Comparison of ENCODE assay signal across 19 cellular contexts in genomic region chr17:66764559-66764958, GRCh38.
DNase-seq lines count a peak whose midpoint lies in the region; ATAC-seq and TF ChIP-seq lines count a peak whose summit lies in the region.
"Had no signal": no experiment of that assay in that cellular context is flagged by ENCODE, and none has a peak within 500 bp of the region (broad histone marks: within the 10 kb centered on the region; RNA-seq: fewer than 3 reads in every experiment).

No MANE protein-coding gene starts in this region.

- H3K4me3 ChIP-seq in HUES64 (ENCODE audit: low read length) (no peak overlapping the region), body of pancreas (no peak overlapping the region)
- H3K4me3 ChIP-seq: colonic mucosa, SJCRH30, tibial nerve had no signal

- H3K9me3 ChIP-seq in HUES64 (ENCODE audit: insufficient read depth, low read depth, low read length) (no peaks in the 10 kb centered on the region), body of pancreas (no peaks in the 10 kb centered on the region)
- H3K9me3 ChIP-seq: colonic mucosa, SJCRH30, tibial nerve had no signal

- peak; percentile 70 for DNase-seq in COR-L47 (lab: John Stamatoyannopoulos, UW)
- DNase-seq in NCI-H2171 treated with DMSO at 0.1 percent for 48 hours (lab: John Stamatoyannopoulos, UW) = peak; percentile 38
- DNase-seq in body of pancreas = peak; percentile 22 to 80 (median 32)
- no peak for DNase-seq in NCI-H1930 (lab: John Stamatoyannopoulos, UW)
- no peak for DNase-seq in activated naive CD4-positive, alpha-beta T cell treated with anti-CD3 and anti-CD28 coated beads for 36 hours
- DNase-seq: activated CD4-positive, alpha-beta T cell treated with anti-CD3 and anti-CD28 coated beads for 1 hour; activated gamma-delta T cell treated with Interleukin-2 at 50 U/mL for 16 hours; Calu3; colonic mucosa; H7; midbrain; NCI-H187; stimulated activated CD4-positive, alpha-beta T cell treated with anti-CD3 and anti-CD28 coated beads, Interleukin-15, amount 100 ng/mL, for 24 hours; stimulated activated naive CD4-positive, alpha-beta T cell had no signal

- H3K9ac ChIP-seq in HUES64 (ENCODE audit: low read depth, low read length) = no peak overlapping the region

- H3K27ac Mint-ChIP-seq in activated naive CD4-positive, alpha-beta T cell treated with anti-CD3 and anti-CD28 coated beads for 36 hours = no peak overlapping the region

- H3K27me3 ChIP-seq in HUES64 (ENCODE audit: insufficient read depth, low read length) (no peaks in the 10 kb centered on the region), body of pancreas (no peaks in the 10 kb centered on the region)
- H3K27me3 ChIP-seq: colonic mucosa, SJCRH30, tibial nerve had no signal

- H3K9me3 Mint-ChIP-seq in activated naive CD4-positive, alpha-beta T cell treated with anti-CD3 and anti-CD28 coated beads for 36 hours = no peaks in the 10 kb centered on the region

- H3K36me3 ChIP-seq in HUES64 (ENCODE audit: insufficient read depth, low read length) = no peaks in the 10 kb centered on the region
- no peaks in the 10 kb centered on the region for H3K36me3 ChIP-seq in body of pancreas (replicated peaks in 1 of 2; ENCODE audit: insufficient read depth in 1 of 2, low read depth in 2 of 2)
- H3K36me3 ChIP-seq: colonic mucosa, SJCRH30 had no signal

- ATAC-seq in body of pancreas (no peak), GM18861 (IDR thresholded peaks at IDR 0.05; ENCODE audit: unreplicated experiment) (no peak), GM21529 (IDR thresholded peaks at IDR 0.05; ENCODE audit: unreplicated experiment) (no peak)

- no peaks in the 10 kb centered on the region for H3K27me3 Mint-ChIP-seq in activated naive CD4-positive, alpha-beta T cell treated with anti-CD3 and anti-CD28 coated beads for 36 hours (ENCODE audit: low read depth)

- intact Hi-C loops in body of pancreas (cut with DNase I) = no loop called here
- intact Hi-C loops in activated naive CD4-positive, alpha-beta T cell treated with anti-CD3 and anti-CD28 coated beads for 36 hours (cut with micrococcal nuclease) = no loop called here

- H3K4me1 Mint-ChIP-seq in activated naive CD4-positive, alpha-beta T cell treated with anti-CD3 and anti-CD28 coated beads for 36 hours (ENCODE audit: low read depth) = peaks cover 4% of the 10 kb centered on the region

- 67% methylated on average over 2 of the region's 2 CpGs for WGBS in HUES64
- WGBS in body of pancreas, 2 donors = 29 to 48% methylated on average over 2 of the region's 2 CpGs

- TF ChIP-seq CTCF in body of pancreas (IDR thresholded peaks at IDR 0.05) = no peak

- no peak for TF ChIP-seq POLR2A in body of pancreas (IDR thresholded peaks at IDR 0.05)

- peak overlapping the region; percentile 32; the same call in 1 of the 2 replicates for H3K27ac ChIP-seq in HUES64 (ENCODE audit: low read depth, low read length)
- H3K27ac ChIP-seq in body of pancreas = no peak overlapping the region
- H3K27ac ChIP-seq: colonic mucosa, SJCRH30, tibial nerve had no signal

- CTCF ChIA-PET in activated naive CD4-positive, alpha-beta T cell treated with anti-CD3 and anti-CD28 coated beads for 36 hours (lab: Charles Lee) = no interaction called here

- H3K4me1 ChIP-seq in HUES64 (ENCODE audit: insufficient read depth, low read length) = peaks cover 4% of the 10 kb centered on the region; the same call in 1 of the 2 replicates
- H3K4me1 ChIP-seq in body of pancreas = peaks cover 7% of the 10 kb centered on the region
- H3K4me1 ChIP-seq: colonic mucosa, SJCRH30, tibial nerve had no signal

- H3K4me3 Mint-ChIP-seq in activated naive CD4-positive, alpha-beta T cell treated with anti-CD3 and anti-CD28 coated beads for 36 hours = no peak overlapping the region

- H3K36me3 Mint-ChIP-seq in activated naive CD4-positive, alpha-beta T cell treated with anti-CD3 and anti-CD28 coated beads for 36 hours (ENCODE audit: low read depth) = peaks cover 15% of the 10 kb centered on the region

Comparison
In these comparisons a context has a peak if more than half of its experiments do, and no peak if none do; other contexts are left out.
1. DNase-seq: peak in COR-L47 (single experiment), NCI-H2171 treated with DMSO at 0.1 percent for 48 hours (single experiment) and body of pancreas (4 of 4); none in NCI-H1930 (0 of 2) and activated naive CD4-positive, alpha-beta T cell treated with anti-CD3 and anti-CD28 coated beads for 36 hours (single experiment).